19 cellular contexts compared by ENCODE assay signal in genomic region chr12:105281694-105282049, GRCh38. TPM values are rescaled to one million over a fixed set of nuclear protein-coding genes. Genes with fewer than 3 reads are reported as not detected.
DNase-seq lines count a peak whose midpoint lies in the region; ATAC-seq and TF ChIP-seq lines count a peak whose summit lies in the region.
"Had no signal": no experiment of that assay in that cellular context is flagged by ENCODE, and none has a peak within 500 bp of the region (broad histone marks: within the 10 kb centered on the region; RNA-seq: fewer than 3 reads in every experiment).

No MANE protein-coding gene starts in this region.

- H3K36me3 ChIP-seq in mucosa of descending colon (ENCODE audit: low read depth): no peaks in the 10 kb centered on the region
- H3K36me3 ChIP-seq: BLaER1 had no signal

- H3K4me3 ChIP-seq in epithelial cell of esophagus (ENCODE audit: low read length): no peak overlapping the region
- no peak overlapping the region for H3K4me3 ChIP-seq in mucosa of descending colon
- H3K4me3 ChIP-seq: BLaER1, PC-9 had no signal

- in situ Hi-C loops in ACHN (cut with HindIII; ENCODE audit: low pct_ligation_motif_present, low pct_unique_long_range_greater_than_20kb, low sequenced_read_pairs): no loop called here

- H3K4me1 ChIP-seq in mucosa of descending colon (ENCODE audit: low read depth): peaks cover 5% of the 10 kb centered on the region
- H3K4me1 ChIP-seq: BLaER1 had no signal

- ATAC-seq in mucosa of descending colon: peak; percentile 81
- ATAC-seq: HCT116 had no signal

- TF ChIP-seq CTCF in epithelial cell of esophagus (IDR thresholded peaks at IDR 0.05; ENCODE audit: insufficient read depth, low read depth, low read length, missing control alignments) (peak; percentile 4), mucosa of descending colon (IDR thresholded peaks at IDR 0.05) (peak; percentile 25)

- DNase-seq in ACHN (peak; percentile 33), HuH-7 (ENCODE audit: low spot score) (peak; percentile 12), epithelial cell of esophagus (ENCODE audit: low read depth) (no peak), mucosa of descending colon (peak in 1 of 3 donors; percentile 23), NCI-H1436 (lab: John Stamatoyannopoulos, UW) (no peak), NCI-H82 treated with DMSO at 0.1 percent for 48 hours (lab: John Stamatoyannopoulos, UW; ENCODE audit: unreplicated experiment) (no peak)
- DNase-seq in activated T-cell treated with anti-CD3 and anti-CD28 coated beads, Interleukin-2, amount 50 U/mL, for 1 hour: no peak
- DNase-seq in activated T-cell treated with anti-CD3 and anti-CD28 coated beads, Interleukin-2, amount 50 U/mL, for 48 hours: no peak
- DNase-seq: DMS79 treated with DMSO at 0.1 percent for 48 hours; hypothalamus; midbrain; NCI-H1694; NCI-H510A; PC-9; Right ventricle myocardium superior; stimulated activated CD4-positive, alpha-beta T cell treated with anti-CD3 and anti-CD28 coated beads, Interleukin-2, amount 100 ng/mL, for 48 hours; trophoblast cell had no signal

- intact Hi-C loops in mucosa of descending colon (cut with DNase I, micrococcal nuclease): no loop called here

- no peaks in the 10 kb centered on the region for H3K9me3 ChIP-seq in mucosa of descending colon
- H3K9me3 ChIP-seq: BLaER1 had no signal

RNA-seq across cellular contexts. Expression of gene APPL2, which starts 45.7 kb away (rescaled TPM):
- 100 to 1,000 TPM; 110 to 226 (median 138) TPM for total RNA-seq in mucosa of descending colon

RNA-seq across cellular contexts. Expression of gene C12orf75, which starts 48.8 kb away (rescaled TPM):
- total RNA-seq in mucosa of descending colon: 100 to 1,000 TPM in 1 of 3 donors, 10 to 100 TPM in 2; 47.4 to 119 (median 81.7) TPM

Comparison
In these comparisons a context has a peak if more than half of its experiments do, and no peak if none do; other contexts are left out.
1. DNase-seq: peak in ACHN (single experiment) and HuH-7 (single experiment); none in epithelial cell of esophagus (single experiment), activated T-cell treated with anti-CD3 and anti-CD28 coated beads, Interleukin-2, amount 50 U/mL, for 1 hour (single experiment), NCI-H1436 (single experiment), activated T-cell treated with anti-CD3 and anti-CD28 coated beads, Interleukin-2, amount 50 U/mL, for 48 hours (0 of 2) and NCI-H82 treated with DMSO at 0.1 percent for 48 hours (single experiment).